9 cellular contexts compared by ENCODE assay signal in genomic region chrX:54921427-54922021, GRCh38. TPM values are rescaled to one million over a fixed set of nuclear protein-coding genes. Genes with fewer than 3 reads are reported as not detected.
DNase-seq lines count a peak whose midpoint lies in the region; ATAC-seq lines count a peak whose summit lies in the region.
"Had no signal": no experiment of that assay in that cellular context is flagged by ENCODE, and none has a peak within 500 bp of the region (broad histone marks: within the 10 kb centered on the region; RNA-seq: fewer than 3 reads in every experiment).

No MANE protein-coding gene starts in this region.

- 1% methylated on average over 29 of the region's 29 CpGs for WGBS in ectodermal cell, 2 experiments

- H3K4me3 ChIP-seq in ectodermal cell (ENCODE audit: insufficient read depth, low read depth, low read length): peak overlapping the region; percentile 76

- H3K27me3 ChIP-seq in ectodermal cell (ENCODE audit: control insufficient read depth, insufficient read depth, low read length, poor library complexity, severe bottlenecking): no peaks in the 10 kb centered on the region

- ATAC-seq in esophagus mucosa: no peak

- H3K36me3 ChIP-seq in ectodermal cell (ENCODE audit: control insufficient read depth, insufficient read depth, low read length): peaks cover 23% of the 10 kb centered on the region

- H3K27ac ChIP-seq in ectodermal cell (ENCODE audit: insufficient read depth, low read depth, low read length, poor library complexity, severe bottlenecking): peak overlapping the region; percentile 8
- H3K27ac ChIP-seq: C4-2B had no signal

- DNase-seq in NCI-H2081 (lab: John Stamatoyannopoulos, UW) (peak; percentile 70 to 72), NCI-H2081 treated with DMSO at 0.1 percent for 48 hours (lab: John Stamatoyannopoulos, UW) (no peak), NCI-H1930 (lab: John Stamatoyannopoulos, UW) (peak; percentile 53 to 72), medulla oblongata (ENCODE audit: extremely low spot score) (peak; percentile 76)
- DNase-seq in activated CD4-positive, alpha-beta T cell treated with anti-CD3 and anti-CD28 coated beads, Interleukin-2, amount 50 U/mL, for 4 hours: peak; percentile 13 to 26
- peak; percentile 11 to 53 (median 13) for DNase-seq in stimulated activated CD4-positive, alpha-beta T cell treated with anti-CD3 and anti-CD28 coated beads, TNF-alpha, amount 100 ng/mL, for 24 hours (ENCODE audit: low read depth in 3 of 3)

- H3K4me1 ChIP-seq in ectodermal cell (ENCODE audit: control insufficient read depth, insufficient read depth, low read length): peaks cover 4% of the 10 kb centered on the region

- H3K9me3 ChIP-seq in ectodermal cell (ENCODE audit: control insufficient read depth, low read length): no peaks in the 10 kb centered on the region

RNA-seq across cellular contexts. Expression of gene TRO, which starts 0.9 kb away (rescaled TPM):
- polyA plus RNA-seq in ectodermal cell (2013, experiment 1 of 4): 119 TPM
- polyA plus RNA-seq in ectodermal cell (2013, experiment 2 of 4): 115 TPM
- polyA plus RNA-seq in ectodermal cell (2013, experiment 3 of 4): 90.5 TPM
- polyA plus RNA-seq in ectodermal cell (2013, experiment 4 of 4): 109 TPM
- total RNA-seq in esophagus mucosa: 2.7 TPM
